1 cellular context compared by ENCODE assay signal in the genomic region with DNA sequence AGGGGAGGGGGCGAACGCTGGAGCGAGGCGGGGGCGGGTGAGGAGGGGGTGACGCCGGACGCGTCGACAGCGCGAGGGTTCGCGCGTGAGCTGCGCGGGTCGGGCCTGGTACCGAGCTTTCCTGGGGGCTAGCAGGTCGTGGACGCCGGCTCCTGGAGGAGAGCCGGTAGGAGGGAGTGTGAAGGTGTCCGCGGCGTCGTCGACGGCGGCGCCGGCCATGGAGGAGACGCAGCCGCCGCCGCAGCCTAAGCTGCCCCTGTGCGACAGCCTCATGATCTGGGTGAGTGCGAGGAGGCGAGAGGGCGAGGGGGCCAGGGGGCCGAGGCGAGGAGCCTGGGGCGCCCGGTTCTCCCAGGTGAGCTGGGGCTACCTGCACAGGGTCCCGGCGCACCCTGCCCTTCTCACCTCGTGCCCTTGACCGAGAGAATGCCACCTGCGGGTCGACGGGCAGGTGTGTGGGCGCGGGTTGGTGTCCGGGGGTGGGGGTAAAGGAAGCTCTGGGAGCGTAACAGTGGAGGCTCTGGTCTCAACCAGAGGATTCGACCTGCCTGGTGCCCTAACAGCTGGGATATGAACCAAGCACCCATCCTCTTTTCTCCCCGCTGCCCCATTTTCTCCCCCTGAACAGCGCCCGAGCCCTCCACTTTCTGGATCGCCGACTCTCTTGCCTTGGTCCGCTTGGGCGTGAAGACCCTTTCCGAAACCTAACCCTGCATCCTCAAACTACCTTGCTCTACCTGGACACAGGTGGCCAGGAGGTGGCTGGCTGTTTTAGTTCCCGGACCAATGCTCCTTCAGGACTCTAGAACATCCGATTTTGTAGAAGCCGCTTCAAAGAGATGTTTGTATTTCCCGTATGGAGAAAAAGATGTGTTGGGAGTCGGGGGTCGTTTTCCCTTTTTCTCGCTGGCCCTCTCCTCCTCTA.
A peak's percentile ranks its signal among the peaks of the same experiment; 100 is the strongest.
TF ChIP-seq lines count a peak whose summit lies in the region.

HOOK1 (plus strand) TSS at position 49 of the 925 bp plus-strand sequence; CDS start at position 218, 169 bp downstream.

TF ChIP-seq in HepG2, 621 proteins besides CTCF, POLR2A, EP300 and RAD21 (continued from another document and continues in another):
- TF ChIP-seq REST (IDR thresholded peaks at IDR 0.05; ENCODE audit: borderline replicate concordance in 1 of 2, low read depth in 1 of 2, low read length in 2 of 2) (no peak), ZNF660 (CRISPR knock-in tag; IDR thresholded peaks at IDR 0.05; ENCODE audit: borderline replicate concordance, low read depth) (no peak), HNRNPL (IDR thresholded peaks at IDR 0.05; ENCODE audit: low read depth, low read length) (peak; percentile 85), RARA (CRISPR knock-in tag; IDR thresholded peaks at IDR 0.05) (no peak), ARID5B (CRISPR knock-in tag; IDR thresholded peaks at IDR 0.05) (peak; percentile 18; the same call in 1 of the 2 replicates), ZNF569 (CRISPR knock-in tag; IDR thresholded peaks at IDR 0.05; ENCODE audit: borderline replicate concordance) (no peak), NBN (conservative IDR thresholded peaks at IDR 0.05) (no peak), SNAPC2 (CRISPR knock-in tag; IDR thresholded peaks at IDR 0.05) (no peak), GLI4 (CRISPR knock-in tag; IDR thresholded peaks at IDR 0.05; ENCODE audit: borderline replicate concordance) (no peak), ZFP1 (CRISPR knock-in tag; IDR thresholded peaks at IDR 0.05) (no peak), ZNF572 (CRISPR knock-in tag; IDR thresholded peaks at IDR 0.05) (no peak), FOSL2 (CRISPR knock-in tag; IDR thresholded peaks at IDR 0.05) (0 out of 2 replicates have a peak, but pooled peaks have one; percentile 26), HMG20A (CRISPR knock-in tag; IDR thresholded peaks at IDR 0.05; ENCODE audit: borderline replicate concordance) (no peak), ETV5 (CRISPR knock-in tag; IDR thresholded peaks at IDR 0.05; ENCODE audit: borderline replicate concordance) (no peak; the same call in 1 of the 2 replicates), ZNF333 (CRISPR knock-in tag; IDR thresholded peaks at IDR 0.05; ENCODE audit: borderline replicate concordance) (peak; percentile 84; the same call in 1 of the 2 replicates), ARHGAP35 (CRISPR knock-in tag; IDR thresholded peaks at IDR 0.05; ENCODE audit: borderline replicate concordance) (no peak), ZNF598 (CRISPR knock-in tag; IDR thresholded peaks at IDR 0.05; ENCODE audit: borderline replicate concordance) (peak; percentile 82; the same call in 1 of the 2 replicates), REXO4 (CRISPR knock-in tag; IDR thresholded peaks at IDR 0.05; ENCODE audit: borderline replicate concordance) (no peak), PTBP1 (IDR thresholded peaks at IDR 0.05; ENCODE audit: low read depth, low read length, poor library complexity, severe bottlenecking) (no peak), ATF1 (CRISPR knock-in tag; IDR thresholded peaks at IDR 0.05) (no peak), PRPF4 (IDR thresholded peaks at IDR 0.05; ENCODE audit: low read depth, low read length, poor library complexity, severe bottlenecking) (no peak), TRIM24 (CRISPR knock-in tag; IDR thresholded peaks at IDR 0.05) (no peak), U2AF1 (optimal IDR thresholded peaks at IDR 0.05; ENCODE audit: low read depth, low read length) (no peak), ZNF558 (CRISPR knock-in tag; IDR thresholded peaks at IDR 0.05; ENCODE audit: borderline replicate concordance) (no peak; the same call in 1 of the 2 replicates), ZNF670 (CRISPR knock-in tag; IDR thresholded peaks at IDR 0.05; ENCODE audit: borderline replicate concordance) (no peak), ZFP36 (IDR thresholded peaks at IDR 0.05; ENCODE audit: borderline replicate concordance, low read depth, low read length, partially characterized antibody) (no peak), ZFX (CRISPR knock-in tag; IDR thresholded peaks at IDR 0.05; ENCODE audit: low read depth) (peak; percentile 69), BRD4 (CRISPR knock-in tag; IDR thresholded peaks at IDR 0.05) (no peak), PRMT3 (CRISPR knock-in tag; IDR thresholded peaks at IDR 0.05; ENCODE audit: borderline replicate concordance, low read depth) (no peak), HMGXB4 (CRISPR knock-in tag; IDR thresholded peaks at IDR 0.05; ENCODE audit: borderline replicate concordance in 1 of 2, low read depth in 1 of 2) (peak in 1 of 2 experiments; percentile 40; a peak in 2 of 4 replicates), ARID2 (CRISPR knock-in tag; IDR thresholded peaks at IDR 0.05; ENCODE audit: borderline replicate concordance) (no peak), ZNF883 (CRISPR knock-in tag; IDR thresholded peaks at IDR 0.05; ENCODE audit: not compliant biosample characterization) (no peak), ATF7 (IDR thresholded peaks at IDR 0.05) (no peak), ATF7 (CRISPR knock-in tag; IDR thresholded peaks at IDR 0.05) (no peak), TAF1 (CRISPR knock-in tag; IDR thresholded peaks at IDR 0.05) (peak; percentile 42; the same call in 1 of the 2 replicates), KMT2B (CRISPR knock-in tag; IDR thresholded peaks at IDR 0.05) (peak; percentile 76), ZIK1 (CRISPR knock-in tag; IDR thresholded peaks at IDR 0.05; ENCODE audit: borderline replicate concordance, low read depth) (0 out of 2 replicates have a peak, but pooled peaks have one; percentile 25), RCOR2 (CRISPR knock-in tag; IDR thresholded peaks at IDR 0.05) (no peak), SPEN (CRISPR knock-in tag; IDR thresholded peaks at IDR 0.05; ENCODE audit: low read depth) (peak; percentile 45; the same call in 1 of the 2 replicates), ZNF782 (CRISPR knock-in tag; IDR thresholded peaks at IDR 0.05; ENCODE audit: borderline replicate concordance) (no peak), AKAP8 (CRISPR knock-in tag; IDR thresholded peaks at IDR 0.05) (no peak)
- TF ChIP-seq, protein P1, sequence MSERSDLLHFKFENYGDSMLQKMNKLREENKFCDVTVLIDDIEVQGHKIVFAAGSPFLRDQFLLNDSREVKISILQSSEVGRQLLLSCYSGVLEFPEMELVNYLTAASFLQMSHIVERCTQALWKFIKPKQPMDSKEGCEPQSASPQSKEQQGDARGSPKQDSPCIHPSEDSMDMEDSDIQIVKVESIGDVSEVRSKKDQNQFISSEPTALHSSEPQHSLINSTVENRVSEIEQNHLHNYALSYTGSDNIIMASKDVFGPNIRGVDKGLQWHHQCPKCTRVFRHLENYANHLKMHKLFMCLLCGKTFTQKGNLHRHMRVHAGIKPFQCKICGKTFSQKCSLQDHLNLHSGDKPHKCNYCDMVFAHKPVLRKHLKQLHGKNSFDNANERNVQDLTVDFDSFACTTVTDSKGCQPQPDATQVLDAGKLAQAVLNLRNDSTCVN (CRISPR knock-in tag; IDR thresholded peaks at IDR 0.05; ENCODE audit: borderline replicate concordance), result no peak
- TF ChIP-seq, protein P2, sequence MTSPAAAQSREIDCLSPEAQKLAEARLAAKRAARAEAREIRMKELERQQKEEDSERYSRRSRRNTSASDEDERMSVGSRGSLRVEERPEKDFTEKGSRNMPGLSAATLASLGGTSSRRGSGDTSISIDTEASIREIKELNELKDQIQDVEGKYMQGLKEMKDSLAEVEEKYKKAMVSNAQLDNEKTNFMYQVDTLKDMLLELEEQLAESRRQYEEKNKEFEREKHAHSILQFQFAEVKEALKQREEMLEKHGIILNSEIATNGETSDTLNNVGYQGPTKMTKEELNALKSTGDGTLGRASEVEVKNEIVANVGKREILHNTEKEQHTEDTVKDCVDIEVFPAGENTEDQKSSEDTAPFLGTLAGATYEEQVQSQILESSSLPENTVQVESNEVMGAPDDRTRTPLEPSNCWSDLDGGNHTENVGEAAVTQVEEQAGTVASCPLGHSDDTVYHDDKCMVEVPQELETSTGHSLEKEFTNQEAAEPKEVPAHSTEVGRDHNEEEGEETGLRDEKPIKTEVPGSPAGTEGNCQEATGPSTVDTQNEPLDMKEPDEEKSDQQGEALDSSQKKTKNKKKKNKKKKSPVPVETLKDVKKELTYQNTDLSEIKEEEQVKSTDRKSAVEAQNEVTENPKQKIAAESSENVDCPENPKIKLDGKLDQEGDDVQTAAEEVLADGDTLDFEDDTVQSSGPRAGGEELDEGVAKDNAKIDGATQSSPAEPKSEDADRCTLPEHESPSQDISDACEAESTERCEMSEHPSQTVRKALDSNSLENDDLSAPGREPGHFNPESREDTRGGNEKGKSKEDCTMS (CRISPR knock-in tag; conservative IDR thresholded peaks at IDR 0.05), result no peak
- TF ChIP-seq, protein P3, sequence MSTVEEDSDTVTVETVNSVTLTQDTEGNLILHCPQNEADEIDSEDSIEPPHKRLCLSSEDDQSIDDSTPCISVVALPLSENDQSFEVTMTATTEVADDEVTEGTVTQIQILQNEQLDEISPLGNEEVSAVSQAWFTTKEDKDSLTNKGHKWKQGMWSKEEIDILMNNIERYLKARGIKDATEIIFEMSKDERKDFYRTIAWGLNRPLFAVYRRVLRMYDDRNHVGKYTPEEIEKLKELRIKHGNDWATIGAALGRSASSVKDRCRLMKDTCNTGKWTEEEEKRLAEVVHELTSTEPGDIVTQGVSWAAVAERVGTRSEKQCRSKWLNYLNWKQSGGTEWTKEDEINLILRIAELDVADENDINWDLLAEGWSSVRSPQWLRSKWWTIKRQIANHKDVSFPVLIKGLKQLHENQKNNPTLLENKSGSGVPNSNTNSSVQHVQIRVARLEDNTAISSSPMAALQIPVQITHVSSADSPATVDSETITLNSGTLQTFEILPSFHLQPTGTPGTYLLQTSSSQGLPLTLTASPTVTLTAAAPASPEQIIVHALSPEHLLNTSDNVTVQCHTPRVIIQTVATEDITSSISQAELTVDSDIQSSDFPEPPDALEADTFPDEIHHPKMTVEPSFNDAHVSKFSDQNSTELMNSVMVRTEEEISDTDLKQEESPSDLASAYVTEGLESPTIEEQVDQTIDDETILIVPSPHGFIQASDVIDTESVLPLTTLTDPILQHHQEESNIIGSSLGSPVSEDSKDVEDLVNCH (CRISPR knock-in tag; IDR thresholded peaks at IDR 0.05), result no peak
